Comparison of ENCODE assay signal across 1 cellular context in the genomic region with DNA sequence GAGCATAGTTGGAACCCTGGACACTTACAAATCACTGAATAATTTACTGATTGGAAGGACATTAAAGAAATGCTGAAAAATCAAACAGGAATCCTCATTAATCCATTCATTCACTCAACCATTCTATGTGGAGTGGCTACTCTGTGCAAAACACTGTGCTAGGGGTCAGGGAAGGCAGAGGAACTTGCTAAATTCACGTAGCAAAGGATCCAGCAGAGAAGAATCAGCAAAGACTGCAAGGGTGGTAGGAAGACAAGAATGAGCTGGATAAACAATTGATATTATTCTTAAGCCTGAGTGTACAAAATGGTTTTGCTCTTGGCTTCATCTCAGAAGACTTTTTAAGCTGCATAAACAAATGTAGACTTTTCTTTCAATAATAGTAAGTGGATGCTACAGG.
TF ChIP-seq lines count a peak whose summit lies in the region.

No MANE protein-coding gene starts in this region.

TF ChIP-seq in endothelial cell of umbilical vein, 7 proteins besides CTCF, POLR2A, EP300 and RAD21 (continued from another document):
- no peak for TF ChIP-seq JUN (IDR thresholded peaks at IDR 0.05; ENCODE audit: borderline replicate concordance, insufficient read depth, insufficient read length, low read depth)
- TF ChIP-seq POLR2AphosphoS5 (IDR thresholded peaks at IDR 0.05; ENCODE audit: insufficient read depth, low read depth, low read length), result no peak
- no peak for TF ChIP-seq EZH2 (IDR thresholded peaks at IDR 0.05; ENCODE audit: borderline replicate concordance, low read depth, low read length, severe bottlenecking)
- no peak for TF ChIP-seq GATA2 (IDR thresholded peaks at IDR 0.05; ENCODE audit: insufficient read depth, insufficient read length, low read depth, low read length)
- no peak for TF ChIP-seq MYC (IDR thresholded peaks at IDR 0.05; ENCODE audit: low read depth, low read length)
- no peak for TF ChIP-seq FOS (IDR thresholded peaks at IDR 0.05; ENCODE audit: borderline replicate concordance, insufficient read depth, low read length)
